In the genomic region with DNA sequence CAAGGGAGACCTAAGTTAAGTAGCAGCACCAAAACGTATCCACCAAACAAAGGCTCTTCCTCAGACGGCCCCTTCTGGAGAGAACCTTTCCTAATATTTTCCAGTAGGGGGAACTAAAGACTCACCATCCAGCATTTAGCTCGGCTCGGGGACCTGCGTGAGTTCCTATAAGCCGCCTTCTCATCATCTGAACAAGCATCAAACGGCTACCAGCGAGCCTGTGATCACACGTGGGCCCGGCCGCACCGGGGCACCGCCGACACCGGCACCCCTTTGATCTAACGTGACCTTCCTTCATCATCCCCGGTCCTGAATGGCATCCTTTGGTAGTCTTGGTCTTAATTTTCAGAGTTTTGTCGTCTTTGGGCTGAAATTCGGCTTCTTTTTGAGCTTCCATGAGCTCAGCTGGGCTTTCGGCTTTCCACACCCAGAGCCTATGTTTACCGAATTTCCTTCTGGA, we compare ENCODE assay signal across 8 cellular contexts. TPM values are rescaled to one million over a fixed set of nuclear protein-coding genes. Genes with fewer than 3 reads are reported as not detected.
DNase-seq lines count a peak whose midpoint lies in the region; TF ChIP-seq lines count a peak whose summit lies in the region.

No MANE protein-coding gene starts in this region.

- no peaks in the 10 kb centered on the region for H3K36me3 Mint-ChIP-seq in CD8-positive, alpha-beta memory T cell
- H3K36me3 Mint-ChIP-seq in activated T-helper 1 cell treated with anti-CD3 and anti-CD28 coated beads, Interleukin-12 subunit alpha, Interleukin-12 subunit beta, Interleukin-2, Interleukin-4 antibody, amounts not matched to agents 30 ng/mL and 10 ng/mL and 1 ng/mL, durations not matched to agents 14 hours and 24 hours and 36 hours (ENCODE audit: low read depth), result peaks cover 1% of the 10 kb centered on the region

- H3K27me3 Mint-ChIP-seq in CD8-positive, alpha-beta memory T cell, result peaks cover 14 to 16% of the 10 kb centered on the region in 2 donors
- H3K27me3 Mint-ChIP-seq in activated T-helper 1 cell treated with anti-CD3 and anti-CD28 coated beads, Interleukin-12 subunit alpha, Interleukin-12 subunit beta, Interleukin-2, Interleukin-4 antibody, amounts not matched to agents 30 ng/mL and 10 ng/mL and 1 ng/mL, durations not matched to agents 14 hours and 24 hours and 36 hours (ENCODE audit: insufficient read depth), result peaks cover 27% of the 10 kb centered on the region

- H3K4me1 Mint-ChIP-seq in CD8-positive, alpha-beta memory T cell, result peaks cover 0 to 2% (median 0%) of the 10 kb centered on the region in 3 donors
- H3K4me1 Mint-ChIP-seq in activated T-helper 1 cell treated with anti-CD3 and anti-CD28 coated beads, Interleukin-12 subunit alpha, Interleukin-12 subunit beta, Interleukin-2, Interleukin-4 antibody, amounts not matched to agents 30 ng/mL and 10 ng/mL and 1 ng/mL, durations not matched to agents 14 hours and 24 hours and 36 hours (ENCODE audit: low read depth), result no peaks in the 10 kb centered on the region

- H3F3A ChIP-seq in GM23248 (ENCODE audit: insufficient read depth), result no peaks in the 10 kb centered on the region

- in situ Hi-C loops in GM23248 (cut with MboI), result loop anchor here (25.0 kb wide), 1 partner anchor 1574 kb away; no protein-coding TSS in a partner anchor

- no peaks in the 10 kb centered on the region for H3K9me3 ChIP-seq in GM23248 (ENCODE audit: low read depth)
- no peaks in the 10 kb centered on the region for H3K9me3 ChIP-seq in fibroblast of lung (ENCODE audit: control insufficient read depth, insufficient read depth, low read depth, low read length)
- H3K9me3 ChIP-seq in CD8-positive, alpha-beta memory T cell (ENCODE audit: low read length), result no peaks in the 10 kb centered on the region

- H3K36me3 ChIP-seq in BJ (ENCODE audit: control insufficient read depth, insufficient read depth, low read length) (no peaks in the 10 kb centered on the region), GM23248 (ENCODE audit: low read depth) (no peaks in the 10 kb centered on the region), fibroblast of lung (ENCODE audit: control insufficient read depth, insufficient read depth, low read length) (no peaks in the 10 kb centered on the region)
- no peaks in the 10 kb centered on the region for H3K36me3 ChIP-seq in CD8-positive, alpha-beta memory T cell (ENCODE audit: insufficient read depth, low read length)

- no peaks in the 10 kb centered on the region for H3K9me2 ChIP-seq in GM23248 (ENCODE audit: insufficient read depth)

- 0% methylated on average over 21 of the region's 21 CpGs for WGBS in GM23248 (ENCODE audit: low coverage in 1 of 2, low lambda C conversion rate in 2 of 2, missing lambda C conversion rate in 2 of 2), 2 experiments

- no peak overlapping the region for H3K27ac Mint-ChIP-seq in CD8-positive, alpha-beta memory T cell
- no peak overlapping the region for H3K27ac Mint-ChIP-seq in activated T-helper 1 cell treated with anti-CD3 and anti-CD28 coated beads, Interleukin-12 subunit alpha, Interleukin-12 subunit beta, Interleukin-2, Interleukin-4 antibody, amounts not matched to agents 30 ng/mL and 10 ng/mL and 1 ng/mL, durations not matched to agents 14 hours and 24 hours and 36 hours

- TF ChIP-seq CTCF in BJ (IDR thresholded peaks at IDR 0.05; ENCODE audit: insufficient read depth, low read depth, low read length) (peak; percentile 68), fibroblast of lung (conservative IDR thresholded peaks at IDR 0.05 in 1 of 2, IDR thresholded peaks at IDR 0.05 in 1 of 2; ENCODE audit: low read depth in 1 of 2, low read length in 2 of 2) (peak; percentile 65 to 71)

- no peak overlapping the region for H3K9ac ChIP-seq in GM23248
- no peak overlapping the region for H3K9ac ChIP-seq in fibroblast of lung (ENCODE audit: insufficient read depth, low read length)

- H3K79me2 ChIP-seq in GM23248 (ENCODE audit: insufficient read depth), result no peaks in the 10 kb centered on the region
- H3K79me2 ChIP-seq in fibroblast of lung (ENCODE audit: control insufficient read depth, insufficient read depth, low read length), result no peaks in the 10 kb centered on the region

- DNase-seq in BJ (ENCODE audit: low read depth) (peak; percentile 44), GM23248 (peak; percentile 91), NCI-H1694 treated with DMSO at 0.1 percent for 48 hours (lab: John Stamatoyannopoulos, UW) (peak; percentile 60), SW480 (ENCODE audit: low spot score) (peak; percentile 95), fibroblast of lung (ENCODE audit: low read depth in 2 of 2) (peak; percentile 78 to 93), myocyte (ENCODE audit: low read depth) (peak; percentile 69)
- DNase-seq in CD8-positive, alpha-beta memory T cell, result no peak
- no peak for DNase-seq in activated T-helper 1 cell treated with anti-CD3 and anti-CD28 coated beads, Interleukin-12 subunit alpha, Interleukin-12 subunit beta, Interleukin-2, Interleukin-4 antibody, amounts not matched to agents 30 ng/mL and 10 ng/mL and 1 ng/mL, durations not matched to agents 14 hours and 24 hours and 36 hours (ENCODE audit: low spot score)

- H3K27me3 ChIP-seq in BJ (ENCODE audit: control insufficient read depth, insufficient read depth, low read length), result peaks cover 16% of the 10 kb centered on the region
- peaks cover 56% of the 10 kb centered on the region for H3K27me3 ChIP-seq in GM23248 (replicated peaks; ENCODE audit: insufficient read depth)
- peaks cover 5% of the 10 kb centered on the region for H3K27me3 ChIP-seq in fibroblast of lung (ENCODE audit: control insufficient read depth, insufficient read depth, low read length)
- no peaks in the 10 kb centered on the region for H3K27me3 ChIP-seq in CD8-positive, alpha-beta memory T cell (ENCODE audit: insufficient read depth, low read length, poor library complexity, severe bottlenecking)

- H3K4me3 ChIP-seq in BJ (ENCODE audit: low read depth, low read length), result peak overlapping the region; percentile 59
- peak overlapping the region; percentile 66 for H3K4me3 ChIP-seq in GM23248
- H3K4me3 ChIP-seq in fibroblast of lung (replicated peaks in 1 of 4; ENCODE audit: control extremely low read depth in 1 of 4, insufficient read depth in 1 of 4, low read depth in 3 of 4, low read length in 4 of 4), result peak overlapping the region; percentile 56 to 85 (median 62)
- no peak overlapping the region for H3K4me3 ChIP-seq in CD8-positive, alpha-beta memory T cell (ENCODE audit: low read length)

- H3K27ac ChIP-seq in GM23248 (no peak overlapping the region), fibroblast of lung (ENCODE audit: insufficient read depth, low read length) (no peak overlapping the region)
- no peak overlapping the region for H3K27ac ChIP-seq in CD8-positive, alpha-beta memory T cell (ENCODE audit: low read depth, low read length)

- peaks cover under 1 to 19% (median 9%) of the 10 kb centered on the region in 5 donors for H3K9me3 Mint-ChIP-seq in CD8-positive, alpha-beta memory T cell
- H3K9me3 Mint-ChIP-seq in activated T-helper 1 cell treated with anti-CD3 and anti-CD28 coated beads, Interleukin-12 subunit alpha, Interleukin-12 subunit beta, Interleukin-2, Interleukin-4 antibody, amounts not matched to agents 30 ng/mL and 10 ng/mL and 1 ng/mL, durations not matched to agents 14 hours and 24 hours and 36 hours, result no peaks in the 10 kb centered on the region

- intact Hi-C loops in activated T-helper 1 cell treated with anti-CD3 and anti-CD28 coated beads, Interleukin-12 subunit alpha, Interleukin-12 subunit beta, Interleukin-2, Interleukin-4 antibody, amounts not matched to agents 30 ng/mL and 10 ng/mL and 1 ng/mL, durations not matched to agents 14 hours and 24 hours and 36 hours (cut with micrococcal nuclease), result no loop called here

- H4K20me1 ChIP-seq in GM23248 (ENCODE audit: insufficient read depth) (no peaks in the 10 kb centered on the region), fibroblast of lung (ENCODE audit: control insufficient read depth, extremely low read depth, insufficient read depth, low read length) (no peaks in the 10 kb centered on the region)

- H3K4me3 Mint-ChIP-seq in CD8-positive, alpha-beta memory T cell, result no peak overlapping the region
- no peak overlapping the region for H3K4me3 Mint-ChIP-seq in activated T-helper 1 cell treated with anti-CD3 and anti-CD28 coated beads, Interleukin-12 subunit alpha, Interleukin-12 subunit beta, Interleukin-2, Interleukin-4 antibody, amounts not matched to agents 30 ng/mL and 10 ng/mL and 1 ng/mL, durations not matched to agents 14 hours and 24 hours and 36 hours

- POLR2A ChIA-PET in BJ (lab: Charles Lee), result no interaction called here
- POLR2A ChIA-PET in CD8-positive, alpha-beta memory T cell (lab: Charles Lee), result no interaction called here

- H3K4me1 ChIP-seq in GM23248 (ENCODE audit: insufficient read depth) (peaks cover 7% of the 10 kb centered on the region; the same call in 1 of the 2 replicates), fibroblast of lung (ENCODE audit: control insufficient read depth, extremely low read depth, insufficient read depth, low read length) (no peaks in the 10 kb centered on the region)
- H3K4me1 ChIP-seq in CD8-positive, alpha-beta memory T cell (ENCODE audit: insufficient read depth, low read length), result no peaks in the 10 kb centered on the region

- CTCF ChIA-PET in BJ (lab: Yijun Ruan, JAX), result interaction anchor here (0.6 to 1.8 kb wide), 13 partner anchors 10 to 1609 kb away, joined by 3 to 15 read pairs (median 3); no protein-coding TSS in a partner anchor
- CTCF ChIA-PET in CD8-positive, alpha-beta memory T cell (lab: Charles Lee), result no interaction called here

- H2AFZ ChIP-seq in GM23248 (peak overlapping the region; percentile 76), fibroblast of lung (ENCODE audit: low read length) (peak overlapping the region; percentile 70)

- H3K4me2 ChIP-seq in GM23248 (ENCODE audit: unreplicated experiment) (peak overlapping the region; percentile 67), fibroblast of lung (ENCODE audit: extremely low read depth, insufficient read depth, low read length) (peak overlapping the region; percentile 93)

RNA-seq across cellular contexts. Expression of gene ROBO2, which starts 1.4 kb away (rescaled TPM):
- 0.93 and 1.6 TPM in 2 replicates for polyA plus RNA-seq in BJ (2011; rRNA removed)
- polyA minus RNA-seq in BJ (2011; rRNA and poly(A)+ RNA removed), result 1.6 and 3.4 TPM in 2 replicates
- under 0.01 TPM in 1 of 2 replicates, not detected in the other for total RNA-seq in GM23248 (2014; rRNA removed; shearing (Covaris generic))
- 0.05 TPM in 1 of 2 replicates, not detected in the other for polyA plus RNA-seq in GM23248 (2016; fragmentation: Nextera tagmentation; extraction: Ambion mirVana)
- 1.5 and 1.8 TPM in 2 replicates for total RNA-seq in fibroblast of lung
- polyA plus RNA-seq in fibroblast of lung, result 0.83 and 2.2 TPM in 2 replicates
- polyA plus RNA-seq in fibroblast of lung (2012), result 0.69 and 1.2 TPM in 2 replicates
- 3.1 TPM in 1 of 2 replicates, not detected in the other for polyA minus RNA-seq in fibroblast of lung (ENCODE audit: low replicate concordance)
- not detected in 2 replicates for total RNA-seq in myocyte
- polyA plus RNA-seq in myocyte (2012), result not detected
- not detected for total RNA-seq in CD8-positive, alpha-beta memory T cell
- not detected for polyA plus RNA-seq in CD8-positive, alpha-beta memory T cell
- not detected in 2 replicates for total RNA-seq in activated T-helper 1 cell treated with anti-CD3 and anti-CD28 coated beads, Interleukin-12 subunit alpha, Interleukin-12 subunit beta, Interleukin-2, Interleukin-4 antibody, amounts not matched to agents 30 ng/mL and 10 ng/mL and 1 ng/mL, durations not matched to agents 14 hours and 24 hours and 36 hours

Comparison
In these comparisons a context has a peak if more than half of its experiments do, and no peak if none do; other contexts are left out.
1. DNase-seq: peak in BJ (single experiment), GM23248 (single experiment), NCI-H1694 treated with DMSO at 0.1 percent for 48 hours (single experiment), SW480 (single experiment), fibroblast of lung (2 of 2) and myocyte (single experiment); none in CD8-positive, alpha-beta memory T cell (0 of 5) and activated T-helper 1 cell treated with anti-CD3 and anti-CD28 coated beads, Interleukin-12 subunit alpha, Interleukin-12 subunit beta, Interleukin-2, Interleukin-4 antibody, amounts not matched to agents 30 ng/mL and 10 ng/mL and 1 ng/mL, durations not matched to agents 14 hours and 24 hours and 36 hours (single experiment).